In the genomic region with DNA sequence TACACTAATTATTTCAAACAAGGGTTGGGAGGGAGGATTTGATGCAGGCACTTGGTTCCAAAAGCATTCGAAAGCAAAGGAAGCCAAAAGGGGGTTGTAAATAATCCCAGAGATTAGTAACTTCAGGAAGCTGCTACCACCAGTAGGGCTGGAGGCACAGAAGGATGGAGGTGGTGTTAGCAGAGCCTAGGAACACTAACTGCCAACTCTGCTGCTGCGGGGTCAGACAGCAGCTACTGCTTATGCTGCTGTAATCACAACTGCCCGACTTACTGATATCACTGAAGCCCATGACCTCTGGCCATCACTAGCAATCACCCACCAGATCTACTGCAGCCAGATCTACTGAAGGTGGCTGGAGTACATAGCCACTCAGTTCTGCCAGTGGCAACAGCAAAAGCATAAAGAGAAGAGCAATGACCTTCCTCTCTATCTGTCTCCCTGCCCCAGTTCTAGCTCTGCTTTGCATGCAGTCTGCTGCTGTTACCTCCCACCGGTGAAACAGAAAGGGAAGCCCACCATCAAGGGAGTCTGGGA, we compare ENCODE assay signal across 24 cellular contexts.
DNase-seq lines count a peak whose midpoint lies in the region; ATAC-seq, FAIRE-seq and TF ChIP-seq lines count a peak whose summit lies in the region.
"Had no signal": no experiment of that assay in that cellular context is flagged by ENCODE, and none has a peak within 500 bp of the region (broad histone marks: within the 10 kb centered on the region; RNA-seq: fewer than 3 reads in every experiment).

No MANE protein-coding gene starts in this region.

- dilution Hi-C loops in IMR-90 (cut with HindIII; ENCODE audit: low sequenced_read_pairs, unreplicated experiment): no loop called here

- H2BK20ac ChIP-seq in IMR-90 (ENCODE audit: low read depth, low read length): peak overlapping the region; percentile 59; the same call in 1 of the 2 replicates

- CTCF ChIA-PET in IMR-90 (lab: Yijun Ruan, JAX) (no interaction called here), GM12878 (lab: Yijun Ruan, JAX) (interaction anchor here (0.5 to 2.4 kb wide), 8 partner anchors 8 to 414 kb away, joined by 3 to 8 read pairs (median 5); no protein-coding TSS in a partner anchor)

- no peak overlapping the region for H4K12ac ChIP-seq in trophoblast cell (ENCODE audit: low read depth, low read length)

- H4K5ac ChIP-seq in IMR-90 (ENCODE audit: low read depth, low read length): no peak overlapping the region; the same call in 1 of the 2 replicates

- H3K9ac ChIP-seq in IMR-90 (ENCODE audit: low read depth, low read length) (no peak overlapping the region), GM12878 (ENCODE audit: control insufficient read depth, insufficient read depth, low read length) (no peak overlapping the region), trophoblast cell (ENCODE audit: low read length) (no peak overlapping the region)
- H3K9ac ChIP-seq: BLaER1, GM23248 had no signal

- no peak overlapping the region for H3K56ac ChIP-seq in IMR-90 (ENCODE audit: extremely low read depth, insufficient read depth, low read length)

- H3K23ac ChIP-seq in IMR-90 (ENCODE audit: low read depth, low read length) (no peak overlapping the region), trophoblast cell (ENCODE audit: low read length) (no peak overlapping the region)

- H4K8ac ChIP-seq in IMR-90 (ENCODE audit: low read depth in 2 of 2, low read length in 2 of 2) (no peak overlapping the region), trophoblast cell (ENCODE audit: low read depth, low read length) (no peak overlapping the region)

- H3K79me2 ChIP-seq in GM12878 (ENCODE audit: control insufficient read depth, insufficient read depth, low read length) (no peaks in the 10 kb centered on the region), trophoblast cell (ENCODE audit: control insufficient read depth, insufficient read depth, low read length, poor library complexity) (no peaks in the 10 kb centered on the region)

- TF ChIP-seq RAD21 in IMR-90 (IDR thresholded peaks at IDR 0.05; ENCODE audit: low read length) (no peak), GM12878 (IDR thresholded peaks at IDR 0.05; ENCODE audit: insufficient read depth, low read depth, low read length) (no peak)

- TF ChIP-seq CTCF in IMR-90 (conservative IDR thresholded peaks at IDR 0.05; ENCODE audit: low read depth, low read length) (no peak), GM12878 (IDR thresholded peaks at IDR 0.05 in 2 of 3, conservative IDR thresholded peaks at IDR 0.05 in 1 of 3; ENCODE audit: control insufficient read depth in 2 of 3, extremely low read depth in 1 of 3, insufficient read depth in 1 of 3, low read depth in 3 of 3, low read length in 3 of 3) (no peak)

- H2AK5ac ChIP-seq in IMR-90 (ENCODE audit: low read depth, low read length): no peak overlapping the region
- no peak overlapping the region for H2AK5ac ChIP-seq in trophoblast cell (ENCODE audit: low read length)

- H3K9me1 ChIP-seq in IMR-90 (ENCODE audit: insufficient read depth, low read length): no peaks in the 10 kb centered on the region; the same call in 1 of the 2 replicates

- no peak overlapping the region for H3K27ac ChIP-seq in IMR-90 (ENCODE audit: insufficient read depth, low read length)
- no peak overlapping the region for H3K27ac ChIP-seq in GM12878 (ENCODE audit: control insufficient read depth, insufficient read depth)
- no peak overlapping the region for H3K27ac ChIP-seq in trophoblast cell (ENCODE audit: low read depth, low read length)
- H3K27ac ChIP-seq: 22Rv1, BLaER1, GM23248 had no signal

- no peak overlapping the region for H2BK5ac ChIP-seq in IMR-90 (ENCODE audit: low read depth, low read length, poor library complexity, severe bottlenecking)
- no peak overlapping the region for H2BK5ac ChIP-seq in trophoblast cell (ENCODE audit: low read depth, low read length, poor library complexity)

- H3K4me1 ChIP-seq in IMR-90 (ENCODE audit: control insufficient read depth, insufficient read depth, low read length) (peaks cover 5% of the 10 kb centered on the region; the same call in 1 of the 2 replicates), GM12878 (ENCODE audit: control insufficient read depth, insufficient read depth, low read length) (no peaks in the 10 kb centered on the region), trophoblast cell (ENCODE audit: control insufficient read depth in 1 of 2, insufficient read depth in 2 of 2, low read length in 2 of 2) (peaks cover 0 to 5% of the 10 kb centered on the region in 2 experiments)

- RAD21 ChIA-PET in GM12878 (lab: Charles Lee; ENCODE audit: unreplicated experiment): interaction anchor here (0.6 to 3.2 kb wide), 8 partner anchors 8 to 406 kb away, joined by 3 to 16 read pairs (median 4); no protein-coding TSS in a partner anchor

- in situ Hi-C loops in IMR-90 (cut with MboI; ENCODE audit: low sequenced_read_pairs): no loop called here
- in situ Hi-C loops in GM12878 (cut with MboI): no loop called here

- ATAC-seq in IMR-90 (ENCODE audit: low read depth): peak; percentile 38
- peak; percentile 65 for ATAC-seq in GM12878
- ATAC-seq in GM18861 (IDR thresholded peaks at IDR 0.05; ENCODE audit: unreplicated experiment): no peak
- ATAC-seq: HCT116 had no signal

- SMC1A ChIA-PET in GM12878 (lab: Charles Lee; ENCODE audit: uncharacterized antibody, unreplicated experiment): interaction anchor here (0.5 to 4.0 kb wide), 29 partner anchors 9 to 414 kb away, joined by 3 to 28 read pairs (median 5); partner anchors contain the start of gene PLPP3

- DNase-seq in NCI-H82 (lab: John Stamatoyannopoulos, UW) (peak; percentile 23), NCI-H82 treated with DMSO at 0.1 percent for 48 hours (lab: John Stamatoyannopoulos, UW; ENCODE audit: unreplicated experiment) (no peak), IMR-90 (no peak), GM12878 (ENCODE audit: low read depth, low spot score) (no peak), trophoblast cell (no peak), mesenteric fat pad (ENCODE audit: low spot score) (no peak), anterior cingulate cortex (lab: John Stamatoyannopoulos, UW) (no peak)
- DNase-seq: CD4-positive, alpha-beta T cell; COR-L47; DMS79; GM23248; Karpas-422; MV-4-11; NCI-H1105 treated with DMSO at 0.1 percent for 48 hours; NCI-H2029 treated with DMSO at 0.1 percent for 48 hours; NCI-H2171; NCI-H345; NCI-H524; NCI-H774; SHP77 treated with DMSO at 0.1 percent for 48 hours had no signal

- no peak for TF ChIP-seq EP300 in GM12878 (IDR thresholded peaks at IDR 0.05; ENCODE audit: borderline replicate concordance in 1 of 2, control insufficient read depth in 1 of 2, low read depth in 2 of 2, low read length in 2 of 2)

- H2BK120ac ChIP-seq in IMR-90 (ENCODE audit: low read depth, low read length) (peak overlapping the region; percentile 34; the same call in 1 of the 2 replicates), trophoblast cell (ENCODE audit: insufficient read depth, low read length, poor library complexity) (no peak overlapping the region)

- no peaks in the 10 kb centered on the region for H3K36me3 ChIP-seq in IMR-90 (ENCODE audit: control insufficient read depth, insufficient read depth, low read length)
- no peaks in the 10 kb centered on the region for H3K36me3 ChIP-seq in GM12878 (ENCODE audit: control insufficient read depth in 2 of 2, insufficient read depth in 2 of 2, low read length in 1 of 2)
- H3K36me3 ChIP-seq in trophoblast cell (ENCODE audit: control insufficient read depth in 1 of 2, insufficient read depth in 2 of 2, low read length in 2 of 2): no peaks in the 10 kb centered on the region
- H3K36me3 ChIP-seq: BLaER1 had no signal

- H2AFZ ChIP-seq in IMR-90 (replicated peaks; ENCODE audit: low read length, poor library complexity) (peak overlapping the region; percentile 54), GM12878 (ENCODE audit: control insufficient read depth, low read depth, low read length) (no peak overlapping the region), trophoblast cell (ENCODE audit: insufficient read depth, low read length, poor library complexity) (no peak overlapping the region)
- H2AFZ ChIP-seq: GM23248 had no signal

- WGBS in IMR-90 (ENCODE audit: extremely low coverage in 2 of 2, insufficient read length in 1 of 2), 2 experiments: 60% methylated on average over 1 of the region's 4 CpGs; no CpG with 5 or more reads in 1 of the 2 experiments
- WGBS in GM12878 (ENCODE audit: insufficient coverage, insufficient replicate concordance, low lambda C conversion rate, missing lambda C conversion rate): 42% methylated on average over 4 of the region's 4 CpGs
- no CpG with 5 or more reads among the region's 4 CpGs for WGBS in trophoblast cell (ENCODE audit: extremely low coverage, insufficient coverage, insufficient read length)

- H4K20me1 ChIP-seq in IMR-90 (ENCODE audit: insufficient read depth, low read length) (no peaks in the 10 kb centered on the region), GM12878 (ENCODE audit: control insufficient read depth, insufficient read depth) (no peaks in the 10 kb centered on the region)
- H4K20me1 ChIP-seq: BLaER1 had no signal

- H3K18ac ChIP-seq in IMR-90 (ENCODE audit: low read depth, low read length): no peak overlapping the region
- H3K18ac ChIP-seq in trophoblast cell (ENCODE audit: low read length): no peak overlapping the region

- BruUV-seq in IMR-90 (replicated peaks; lab: Mats Ljungman, UMichigan): no TSS peak
- no TSS peak for BruUV-seq in GM12878 (replicated peaks; lab: Mats Ljungman, UMichigan)

- intact Hi-C loops in IMR-90 (cut with micrococcal nuclease): no loop called here
- intact Hi-C loops in GM12878 (cut with micrococcal nuclease; ENCODE audit: unreplicated experiment): no loop called here

- no peak for FAIRE-seq in GM12878 (lab: Jason Lieb, UNC)

- H4K91ac ChIP-seq in IMR-90 (ENCODE audit: insufficient read depth, low read depth, low read length): no peak overlapping the region
- no peak overlapping the region for H4K91ac ChIP-seq in trophoblast cell (ENCODE audit: low read depth, low read length)

- H3K79me1 ChIP-seq in IMR-90 (ENCODE audit: low read depth in 1 of 2, low read length in 2 of 2) (no peaks in the 10 kb centered on the region), trophoblast cell (ENCODE audit: low read length) (peaks cover 6% of the 10 kb centered on the region)

- POLR2A ChIA-PET in IMR-90 (lab: Charles Lee; ENCODE audit: unreplicated experiment) (no interaction called here), GM12878 (lab: Charles Lee) (interaction anchor here (1.1 to 1.4 kb wide), 2 partner anchors 10 to 37 kb away, joined by 3 read pairs; no protein-coding TSS in a partner anchor)

- no peak overlapping the region for H3K4me3 ChIP-seq in IMR-90 (ENCODE audit: insufficient read depth, low read depth, low read length)
- no peak overlapping the region for H3K4me3 ChIP-seq in GM12878
- no peak overlapping the region for H3K4me3 ChIP-seq in trophoblast cell (ENCODE audit: low read depth, low read length)
- H3K4me3 ChIP-seq: BLaER1, GM23248 had no signal

- H3K4ac ChIP-seq in IMR-90 (ENCODE audit: low read depth, low read length) (peak overlapping the region; percentile 15; the same call in 1 of the 2 replicates), trophoblast cell (ENCODE audit: low read depth, low read length) (no peak overlapping the region)

- H3K14ac ChIP-seq in IMR-90 (replicated peaks; ENCODE audit: low read depth, low read length): peak overlapping the region; percentile 55; the same call in 1 of the 2 replicates
- no peak overlapping the region for H3K14ac ChIP-seq in trophoblast cell (ENCODE audit: low read length)

- H3K4me2 ChIP-seq in IMR-90 (ENCODE audit: low read depth, low read length) (no peak overlapping the region), GM12878 (ENCODE audit: control insufficient read depth, insufficient read depth) (no peak overlapping the region), trophoblast cell (ENCODE audit: low read length) (no peak overlapping the region)
- H3K4me2 ChIP-seq: BLaER1 had no signal

- H3K27me3 ChIP-seq in IMR-90 (ENCODE audit: control insufficient read depth, insufficient read depth, low read length) (no peaks in the 10 kb centered on the region), GM12878 (replicated peaks in 1 of 2; ENCODE audit: control insufficient read depth in 2 of 2, insufficient read depth in 2 of 2, low read length in 1 of 2) (no peaks in the 10 kb centered on the region; a peak in 1 of 4 replicates), trophoblast cell (ENCODE audit: insufficient read depth, low read length) (no peaks in the 10 kb centered on the region)
- H3K27me3 ChIP-seq: BLaER1 had no signal

- H3K9me3 ChIP-seq in IMR-90 (ENCODE audit: control insufficient read depth, insufficient read depth, low read length) (no peaks in the 10 kb centered on the region), GM12878 (replicated peaks; ENCODE audit: control insufficient read depth, insufficient read depth, low read length) (no peaks in the 10 kb centered on the region; the same call in 2 of the 3 replicates), trophoblast cell (ENCODE audit: insufficient read depth, low read depth, low read length) (no peaks in the 10 kb centered on the region)
- H3K9me3 ChIP-seq: BLaER1 had no signal

- H2BK12ac ChIP-seq in trophoblast cell (ENCODE audit: low read length): peak overlapping the region; percentile 31

- H2AK9ac ChIP-seq in IMR-90 (replicated peaks; ENCODE audit: low read depth, low read length, poor library complexity): peak overlapping the region; percentile 7

- TF ChIP-seq POLR2A in IMR-90 (IDR thresholded peaks at IDR 0.05; ENCODE audit: low read depth, low read length) (no peak), GM12878 (IDR thresholded peaks at IDR 0.05; ENCODE audit: low read depth, low read length) (no peak)

- H2BK15ac ChIP-seq in IMR-90 (ENCODE audit: low read depth, low read length): peak overlapping the region; percentile 41; the same call in 1 of the 3 replicates
